In the genomic region with DNA sequence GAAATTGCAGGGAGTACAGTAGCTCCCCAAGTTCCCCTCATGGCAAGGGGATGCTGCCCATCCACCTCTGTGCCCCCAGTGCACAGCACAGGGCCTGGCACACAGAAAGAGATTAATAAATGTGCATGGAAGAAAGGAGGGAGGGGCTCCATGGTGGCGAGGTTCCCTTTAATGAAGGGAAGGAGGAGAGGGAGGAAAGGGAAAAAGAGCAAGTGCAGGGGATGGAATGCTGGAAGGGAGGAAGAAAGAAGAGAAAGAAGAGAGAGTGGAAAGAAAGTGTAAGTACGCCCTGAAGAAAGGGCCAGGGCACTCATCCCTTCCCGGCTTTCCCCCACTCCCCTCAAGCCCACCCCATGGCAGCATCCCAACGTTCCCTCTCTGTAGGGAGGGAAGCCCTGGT, we compare ENCODE assay signal across 12 cellular contexts. TPM values are rescaled to one million over a fixed set of nuclear protein-coding genes. Genes with fewer than 3 reads are reported as not detected.
DNase-seq lines count a peak whose midpoint lies in the region; ATAC-seq and TF ChIP-seq lines count a peak whose summit lies in the region.
"Had no signal": no experiment of that assay in that cellular context is flagged by ENCODE, and none has a peak within 500 bp of the region (broad histone marks: within the 10 kb centered on the region; RNA-seq: fewer than 3 reads in every experiment).

No MANE protein-coding gene starts in this region.

- H3K4me3 Mint-ChIP-seq in activated naive CD8-positive, alpha-beta T cell: peak overlapping the region; percentile 73
- peak overlapping the region; percentile 43 for H3K4me3 Mint-ChIP-seq in mesothelial cell of epicardium

- no peaks in the 10 kb centered on the region for H3K36me3 ChIP-seq in cardiac muscle cell
- H3K36me3 ChIP-seq in tibial artery: no peaks in the 10 kb centered on the region
- H3K36me3 ChIP-seq: ascending aorta, vagina had no signal

- peaks cover 55% of the 10 kb centered on the region for H3K27me3 ChIP-seq in cardiac muscle cell
- H3K27me3 ChIP-seq in tibial artery: no peaks in the 10 kb centered on the region
- H3K27me3 ChIP-seq: ascending aorta, vagina had no signal

- peaks cover 35% of the 10 kb centered on the region for H3K4me1 Mint-ChIP-seq in activated naive CD8-positive, alpha-beta T cell (ENCODE audit: low read depth)
- peaks cover 33% of the 10 kb centered on the region for H3K4me1 Mint-ChIP-seq in mesothelial cell of epicardium

- H3K4me3 ChIP-seq in cardiac muscle cell (peak overlapping the region; percentile 40), tibial artery (peak overlapping the region in 1 of 2 donors; percentile 68)
- H3K4me3 ChIP-seq: SK-N-MC had no signal

- intact Hi-C loops in Right ventricle myocardium superior (cut with DNase I): loop anchor here (5.0 kb wide), 1 partner anchor 41 kb away; no protein-coding TSS in a partner anchor
- intact Hi-C loops in tibial artery (cut with DNase I; ENCODE audit: low total_unique reads): loop anchor here (5.0 kb wide), 2 partner anchors 46 to 251 kb away; no protein-coding TSS in a partner anchor

- H3K4me1 ChIP-seq in cardiac muscle cell (ENCODE audit: low read depth): peaks cover 3% of the 10 kb centered on the region
- H3K4me1 ChIP-seq in tibial artery: peaks cover 0 to 29% (median 20%) of the 10 kb centered on the region in 4 donors

- H3K27ac ChIP-seq in cardiac muscle cell (no peak overlapping the region), tibial artery (no peak overlapping the region)
- H3K27ac ChIP-seq: ascending aorta, SK-N-MC, vagina had no signal

- no peaks in the 10 kb centered on the region for H3K9me3 Mint-ChIP-seq in activated naive CD8-positive, alpha-beta T cell (ENCODE audit: low read depth)
- H3K9me3 Mint-ChIP-seq in mesothelial cell of epicardium: no peaks in the 10 kb centered on the region

- TF ChIP-seq CTCF in cardiac muscle cell (IDR thresholded peaks at IDR 0.05; ENCODE audit: low read depth, low read length) (no peak), mesothelial cell of epicardium (IDR thresholded peaks at IDR 0.05; ENCODE audit: unreplicated experiment) (no peak), tibial artery (IDR thresholded peaks at IDR 0.05) (no peak)

- H3K9me3 ChIP-seq in cardiac muscle cell (ENCODE audit: low read depth) (no peaks in the 10 kb centered on the region), tibial artery (no peaks in the 10 kb centered on the region)
- H3K9me3 ChIP-seq: ascending aorta, vagina had no signal

- no peak overlapping the region for H3K27ac Mint-ChIP-seq in activated naive CD8-positive, alpha-beta T cell
- no peak overlapping the region for H3K27ac Mint-ChIP-seq in mesothelial cell of epicardium

- no peak for DNase-seq in cardiac muscle cell (ENCODE audit: low read depth in 1 of 2, low spot score in 1 of 2)
- DNase-seq in Right ventricle myocardium superior: no peak
- DNase-seq in mesothelial cell of epicardium (ENCODE audit: low spot score in 2 of 2, unreplicated experiment in 2 of 2): no peak
- peak; percentile 11 to 44 for DNase-seq in tibial artery
- no peak for DNase-seq in NCI-H1436 (lab: John Stamatoyannopoulos, UW)
- DNase-seq in NCI-H2171 (lab: John Stamatoyannopoulos, UW): no peak
- DNase-seq: NCI-H524 treated with DMSO at 0.1 percent for 48 hours had no signal

- no peaks in the 10 kb centered on the region for H3K36me3 Mint-ChIP-seq in activated naive CD8-positive, alpha-beta T cell
- H3K36me3 Mint-ChIP-seq in mesothelial cell of epicardium: no peaks in the 10 kb centered on the region

- no peak for ATAC-seq in Right ventricle myocardium superior (ENCODE audit: poor library complexity)
- ATAC-seq in HG03521 (IDR thresholded peaks at IDR 0.05; ENCODE audit: unreplicated experiment): no peak

- H3K27me3 Mint-ChIP-seq in activated naive CD8-positive, alpha-beta T cell: peaks cover 12% of the 10 kb centered on the region
- H3K27me3 Mint-ChIP-seq in mesothelial cell of epicardium (ENCODE audit: low read depth): peaks cover 61% of the 10 kb centered on the region

RNA-seq across cellular contexts. Expression of a gene that starts 1.5 kb away (rescaled TPM):
- total RNA-seq in cardiac muscle cell (0.35 and 1.6 TPM in 2 replicates), Right ventricle myocardium superior (3.4 TPM), mesothelial cell of epicardium (2.1 to 2.8 TPM (median 2.3 TPM) in 3 replicates)
- polyA plus RNA-seq in cardiac muscle cell: 0.60 and 0.86 TPM in 2 replicates

Comparison
In these comparisons a context has a peak if more than half of its experiments do, and no peak if none do; other contexts are left out.
1. DNase-seq: peak in tibial artery (2 of 2); none in cardiac muscle cell (0 of 2), Right ventricle myocardium superior (single experiment), mesothelial cell of epicardium (0 of 2), NCI-H1436 (single experiment) and NCI-H2171 (single experiment).